ENCODE assay signal across 1 cellular context in the genomic region with DNA sequence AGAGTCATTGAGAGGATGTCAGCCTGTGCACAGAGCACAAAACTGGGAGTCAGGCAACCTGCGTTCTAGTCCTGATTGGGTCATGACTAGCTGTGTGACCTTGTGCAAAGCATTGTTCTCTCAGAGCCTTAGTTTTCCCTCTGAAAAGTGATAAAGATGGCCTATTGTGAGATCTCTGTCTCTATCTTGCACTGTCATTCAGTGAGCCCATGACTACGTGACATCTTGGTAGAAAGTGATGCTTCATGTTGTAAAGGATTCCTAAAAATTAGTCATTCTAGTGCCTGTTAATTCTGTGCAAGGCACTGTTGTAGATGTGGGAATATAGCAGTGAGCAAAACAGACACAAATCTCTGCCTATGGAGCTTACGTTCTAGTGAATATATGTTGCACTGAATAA.
TF ChIP-seq lines count a peak whose summit lies in the region.

No MANE protein-coding gene starts in this region.

TF ChIP-seq in IMR-90, 13 proteins besides CTCF, POLR2A, EP300 and RAD21:
- TF ChIP-seq CEBPB (IDR thresholded peaks at IDR 0.05; ENCODE audit: low read depth, low read length) (no peak), NFE2L2 (IDR thresholded peaks at IDR 0.05; ENCODE audit: low read depth, low read length) (peak; percentile 69)
